18 cellular contexts compared by ENCODE assay signal in genomic region chr11:282630-283360, GRCh38. TPM values are rescaled to one million over a fixed set of nuclear protein-coding genes. Genes with fewer than 3 reads are reported as not detected.
DNase-seq lines count a peak whose midpoint lies in the region; ATAC-seq, FAIRE-seq and TF ChIP-seq lines count a peak whose summit lies in the region.
"Had no signal": no experiment of that assay in that cellular context is flagged by ENCODE, and none has a peak within 500 bp of the region (broad histone marks: within the 10 kb centered on the region; RNA-seq: fewer than 3 reads in every experiment).

No MANE protein-coding gene starts in this region.

- no peak for TF ChIP-seq CTCF in SK-N-SH (IDR thresholded peaks at IDR 0.05)
- TF ChIP-seq CTCF in K562 (IDR thresholded peaks at IDR 0.05 in 2 of 3, conservative IDR thresholded peaks at IDR 0.05 in 1 of 3; ENCODE audit: insufficient read depth in 2 of 3, low read depth in 1 of 3, low read length in 3 of 3), result no peak
- no peak for TF ChIP-seq CTCF in neural crest cell (conservative IDR thresholded peaks at IDR 0.05)

- H3K79me2 ChIP-seq in SK-N-SH (ENCODE audit: insufficient read depth) (no peaks in the 10 kb centered on the region), K562 (ENCODE audit: control insufficient read depth, insufficient read depth, low read length) (peaks cover 9% of the 10 kb centered on the region)

- H3K27me3 Mint-ChIP-seq in neural crest cell (ENCODE audit: low read depth), result peaks cover 7% of the 10 kb centered on the region

- no peak for ATAC-seq in SK-N-SH treated with all-trans-retinoic acid at 6 μM for 48 hours
- ATAC-seq in K562, result no peak
- no peak for ATAC-seq in GM21447 (IDR thresholded peaks at IDR 0.05; ENCODE audit: unreplicated experiment)
- ATAC-seq: Right ventricle myocardium inferior had no signal

- POLR2A ChIA-PET in SK-N-SH (lab: Yijun Ruan, JAX), result no interaction called here
- POLR2A ChIA-PET in K562 (lab: Yijun Ruan, JAX), result interaction anchor here (1.0 to 1.4 kb wide), 5 partner anchors 10 to 76 kb away, joined by 3 to 5 read pairs (median 3); partner anchors contain the start of genes BET1L and RIC8A

- H3K4me2 ChIP-seq in SK-N-SH (no peak overlapping the region), K562 (ENCODE audit: insufficient read depth, low read length) (no peak overlapping the region)
- H3K4me2 ChIP-seq: smooth muscle cell had no signal

- TF ChIP-seq EP300 in SK-N-SH (IDR thresholded peaks at IDR 0.05; ENCODE audit: borderline replicate concordance in 1 of 2, low read depth in 1 of 2, low read length in 1 of 2), result no peak
- TF ChIP-seq EP300 in K562 (IDR thresholded peaks at IDR 0.05; ENCODE audit: low read length), result no peak

- peaks cover 51% of the 10 kb centered on the region for H3K27me3 ChIP-seq in SK-N-SH (ENCODE audit: insufficient read depth)
- no peaks in the 10 kb centered on the region for H3K27me3 ChIP-seq in K562 (ENCODE audit: control insufficient read depth in 2 of 2, insufficient read depth in 2 of 2, low read length in 2 of 2)

- H3K9me3 ChIP-seq in SK-N-SH (no peaks in the 10 kb centered on the region), K562 (replicated peaks; ENCODE audit: control insufficient read depth, insufficient read depth, low read depth, low read length) (no peaks in the 10 kb centered on the region; the same call in 1 of the 2 replicates)
- H3K9me3 ChIP-seq: thoracic aorta had no signal

- intact Hi-C loops in K562 (cut with micrococcal nuclease), result no loop called here

- H3K36me3 ChIP-seq in SK-N-SH (replicated peaks in 1 of 2; ENCODE audit: control insufficient read depth in 1 of 2, insufficient read depth in 2 of 2, low read length in 1 of 2) (no peaks in the 10 kb centered on the region), K562 (ENCODE audit: control insufficient read depth, insufficient read depth, low read length) (peaks cover 3% of the 10 kb centered on the region; the same call in 1 of the 3 replicates)
- H3K36me3 ChIP-seq: thoracic aorta, WERI-Rb-1 had no signal

- peaks cover 16% of the 10 kb centered on the region for H3K4me1 Mint-ChIP-seq in neural crest cell

- H3F3A ChIP-seq in SK-N-SH (replicated peaks; ENCODE audit: insufficient read depth), result no peaks in the 10 kb centered on the region

- H3K36me3 Mint-ChIP-seq in neural crest cell (ENCODE audit: low read depth), result no peaks in the 10 kb centered on the region

- no peak for FAIRE-seq in H54 (lab: Jason Lieb, UNC)
- no peak for FAIRE-seq in K562 (lab: Jason Lieb, UNC)
- FAIRE-seq: D721Med had no signal

- DNase-seq in SK-N-SH (peak; percentile 40), H54 (ENCODE audit: insufficient read length, low spot score) (peak; percentile 75), K562 (ENCODE audit: extremely low read depth in 1 of 4, low spot score in 3 of 4) (no peak), neural crest cell (ENCODE audit: low read depth, low spot score) (no peak), amygdala (lab: John Stamatoyannopoulos, UW) (no peak), occipital lobe (lab: John Stamatoyannopoulos, UW) (no peak)
- DNase-seq: caudate nucleus, NCI-H2107, WERI-Rb-1 had no signal

- H2AFZ ChIP-seq in SK-N-SH (ENCODE audit: low read depth) (no peak overlapping the region), K562 (ENCODE audit: low read depth, low read length) (no peak overlapping the region)

- H4K20me1 ChIP-seq in SK-N-SH (ENCODE audit: insufficient read depth), result no peaks in the 10 kb centered on the region
- H4K20me1 ChIP-seq in K562 (replicated peaks; ENCODE audit: control insufficient read depth, insufficient read depth, low read length), result no peaks in the 10 kb centered on the region

- TF ChIP-seq RAD21 in SK-N-SH (IDR thresholded peaks at IDR 0.05; ENCODE audit: low read length) (no peak), K562 (CRISPR knock-in tag; conservative IDR thresholded peaks at IDR 0.05 in 1 of 2, IDR thresholded peaks at IDR 0.05 in 1 of 2) (no peak)

- peak overlapping the region; percentile 83 for H3K27ac Mint-ChIP-seq in neural crest cell (ENCODE audit: unreplicated experiment)

- no peaks in the 10 kb centered on the region for H3K9me2 ChIP-seq in SK-N-SH

- H3K4me1 ChIP-seq in SK-N-SH (ENCODE audit: control insufficient read depth in 1 of 2, insufficient read depth in 2 of 2, low read depth in 1 of 2, low read length in 1 of 2), result peaks cover 0 to under 1% of the 10 kb centered on the region in 2 experiments; a peak in 1 of 4 replicates
- H3K4me1 ChIP-seq in K562 (replicated peaks in 1 of 2; ENCODE audit: control insufficient read depth in 2 of 2, insufficient read depth in 2 of 2, low read length in 2 of 2), result peaks cover 19 to 71% of the 10 kb centered on the region in 2 experiments

- CTCF ChIA-PET in SK-N-SH (lab: Yijun Ruan, JAX), result interaction anchor here (1.4 to 1.9 kb wide), 2 partner anchors 8 to 32 kb away, joined by 6 to 9 read pairs; no protein-coding TSS in a partner anchor
- CTCF ChIA-PET in K562 (lab: Yijun Ruan, JAX; ENCODE audit: low intra/inter-chr PET ratio), result no interaction called here

- no peak overlapping the region for H3K4me3 Mint-ChIP-seq in neural crest cell

- no peak for TF ChIP-seq POLR2A in H54 (IDR thresholded peaks at IDR 0.05; ENCODE audit: low read depth, low read length)
- no peak for TF ChIP-seq POLR2A in K562 (conservative IDR thresholded peaks at IDR 0.05)

- no peaks in the 10 kb centered on the region for H3K9me3 Mint-ChIP-seq in neural crest cell

- in situ Hi-C loops in K562 (cut with MboI), result no loop called here

- WGBS in SK-N-SH (ENCODE audit: low lambda C conversion rate), result 40% methylated on average over 12 of the region's 13 CpGs
- 54% methylated on average over 11 of the region's 13 CpGs for WGBS in K562 (ENCODE audit: insufficient coverage, low coverage, missing lambda C conversion rate)

- H3K4me3 ChIP-seq in SK-N-SH (ENCODE audit: low read depth in 2 of 2, low read length in 1 of 2), result no peak overlapping the region
- no peak overlapping the region for H3K4me3 ChIP-seq in K562
- H3K4me3 ChIP-seq: smooth muscle cell, thoracic aorta had no signal

- no peak overlapping the region for H3K9ac ChIP-seq in SK-N-SH
- peak overlapping the region in 1 of 2 experiments; percentile 75; a peak in 2 of 4 replicates for H3K9ac ChIP-seq in K562 (ENCODE audit: insufficient read depth in 1 of 2, low read depth in 2 of 2, low read length in 2 of 2)

- no TSS peak for BruUV-seq in K562 (replicated peaks; lab: Mats Ljungman, UMichigan)

- H3K27ac ChIP-seq in SK-N-SH (ENCODE audit: low read depth in 2 of 2, low read length in 1 of 2) (no peak overlapping the region), K562 (ENCODE audit: extremely low read depth, low read depth, low read length) (0 out of 3 replicates have a peak overlapping the region, but pooled peaks have one; percentile 36)
- H3K27ac ChIP-seq: thoracic aorta, WERI-Rb-1 had no signal

- no peaks in the 10 kb centered on the region for H3K9me1 ChIP-seq in K562 (ENCODE audit: control insufficient read depth, insufficient read depth, low read length)

RNA-seq across cellular contexts. Expression of gene NLRP6, which starts 4.6 kb away (rescaled TPM):
- polyA plus RNA-seq in SK-N-SH (2012; rRNA removed) (not detected in 2 replicates), K562 (2011; rRNA removed) (0.03 TPM in 1 of 2 replicates, not detected in the other), K562 (2014; fragmentation: Illumina TruSeq; extraction: Trizol) (not detected in 2 replicates), K562 (2014; fragmentation: Nextera tagmentation; extraction: Ambion mirVana) (not detected), K562 (2014; rRNA removed) (0.15 and 0.16 TPM in 2 replicates)
- not detected in 2 replicates for polyA plus RNA-seq in SK-N-SH (2012; cell fraction: cytosol; rRNA removed)
- polyA plus RNA-seq in SK-N-SH (2012; cell fraction: nucleus; rRNA removed), result 0.05 TPM in 1 of 2 replicates, not detected in the other
- 0.51 TPM in 1 of 2 replicates, not detected in the other for total RNA-seq in K562 (2011; cell fraction: chromatin; rRNA removed; ENCODE audit: low replicate concordance)
- 0.26 and 0.67 TPM in 2 replicates for total RNA-seq in K562 (2011; cell fraction: nucleolus; rRNA removed)
- total RNA-seq in K562 (2011; cell fraction: nucleoplasm; rRNA removed), result 0.22 and 0.46 TPM in 2 replicates
- total RNA-seq in K562 (2014; rRNA removed) (0.08 and 0.14 TPM in 2 replicates), K562 (2014; rRNA removed; fragmentation: Illumina TruSeq; extraction: Trizol) (not detected in 2 replicates), K562 (2015; rRNA removed; fragmentation: Illumina TruSeq; extraction: Trizol) (not detected in 2 replicates), K562 (2021) (0.18 TPM in 1 of 2 replicates, not detected in the other), neural crest cell (not detected in 2 replicates), occipital lobe (not detected)
- 0.03 TPM in 1 of 2 replicates, not detected in the other for polyA plus RNA-seq in K562 (2011; cell fraction: cytosol; rRNA removed)
- polyA plus RNA-seq in K562 (2011; cell fraction: nucleus; rRNA removed), result 0.06 TPM in 2 replicates
- polyA plus RNA-seq in K562 (2012), result 0.42 and 0.73 TPM in 2 replicates
- not detected in 2 replicates for polyA minus RNA-seq in K562 (2011; rRNA and poly(A)+ RNA removed)
- polyA minus RNA-seq in K562 (2011; cell fraction: cytosol; rRNA and poly(A)+ RNA removed), result not detected in 2 replicates
- 0.11 TPM in 1 of 2 replicates, not detected in the other for polyA minus RNA-seq in K562 (2011; cell fraction: nucleus; rRNA and poly(A)+ RNA removed)
- total RNA-seq: A172, HT-29, smooth muscle cell had no signal
- polyA plus RNA-seq: neural cell, smooth muscle cell had no signal

RNA-seq across cellular contexts. Expression of gene PGGHG, which starts 6.1 kb away (rescaled TPM):
- 19.9 and 26.5 TPM in 2 replicates for polyA plus RNA-seq in SK-N-SH (2012; rRNA removed)
- 1.5 and 2.6 TPM in 2 replicates for polyA plus RNA-seq in SK-N-SH (2012; cell fraction: cytosol; rRNA removed)
- 251 and 265 TPM in 2 replicates for polyA plus RNA-seq in SK-N-SH (2012; cell fraction: nucleus; rRNA removed)
- total RNA-seq in K562 (2011; cell fraction: chromatin; rRNA removed; ENCODE audit: low replicate concordance), result 121 and 331 TPM in 2 replicates
- total RNA-seq in K562 (2011; cell fraction: nucleolus; rRNA removed), result 233 and 250 TPM in 2 replicates
- 139 and 152 TPM in 2 replicates for total RNA-seq in K562 (2011; cell fraction: nucleoplasm; rRNA removed)
- total RNA-seq in K562 (2014; rRNA removed), result 25.7 and 34.3 TPM in 2 replicates
- 3.3 and 5.1 TPM in 2 replicates for total RNA-seq in K562 (2014; rRNA removed; fragmentation: Illumina TruSeq; extraction: Trizol)
- total RNA-seq in K562 (2015; rRNA removed; fragmentation: Illumina TruSeq; extraction: Trizol), result 13.8 and 15.2 TPM in 2 replicates
- total RNA-seq in K562 (2021), result 55.9 and 73.1 TPM in 2 replicates
- 18.1 and 48.0 TPM in 2 replicates for polyA plus RNA-seq in K562 (2011; rRNA removed)
- 11.1 and 18.3 TPM in 2 replicates for polyA plus RNA-seq in K562 (2011; cell fraction: cytosol; rRNA removed)
- polyA plus RNA-seq in K562 (2011; cell fraction: nucleus; rRNA removed), result 636 and 650 TPM in 2 replicates
- 54.9 and 131 TPM in 2 replicates for polyA plus RNA-seq in K562 (2012)
- 18.3 and 23.2 TPM in 2 replicates for polyA plus RNA-seq in K562 (2014; fragmentation: Illumina TruSeq; extraction: Trizol)
- polyA plus RNA-seq in K562 (2014; fragmentation: Nextera tagmentation; extraction: Ambion mirVana), result under 1 TPM; 0.38 to 0.84 TPM
- polyA plus RNA-seq in K562 (2014; rRNA removed), result 74.2 and 85.1 TPM in 2 replicates
- polyA minus RNA-seq in K562 (2011; rRNA and poly(A)+ RNA removed), result 2.3 TPM in 2 replicates
- 4.9 and 8.6 TPM in 2 replicates for polyA minus RNA-seq in K562 (2011; cell fraction: cytosol; rRNA and poly(A)+ RNA removed)
- 43.4 and 50.0 TPM in 2 replicates for polyA minus RNA-seq in K562 (2011; cell fraction: nucleus; rRNA and poly(A)+ RNA removed)
- total RNA-seq in neural crest cell, result 23.2 and 25.1 TPM in 2 replicates
- total RNA-seq in occipital lobe, result 1.4 TPM

RNA-seq across cellular contexts. Expression of gene IFITM5, which starts 16.5 kb away (rescaled TPM):
- not detected in 2 replicates for polyA plus RNA-seq in SK-N-SH (2012; rRNA removed)
- polyA plus RNA-seq in SK-N-SH (2012; cell fraction: cytosol; rRNA removed), result not detected in 2 replicates
- not detected in 2 replicates for polyA plus RNA-seq in SK-N-SH (2012; cell fraction: nucleus; rRNA removed)
- not detected in 2 replicates for total RNA-seq in K562 (2011; cell fraction: chromatin; rRNA removed; ENCODE audit: low replicate concordance)
- not detected in 2 replicates for total RNA-seq in K562 (2011; cell fraction: nucleolus; rRNA removed)
- not detected in 2 replicates for total RNA-seq in K562 (2011; cell fraction: nucleoplasm; rRNA removed)
- total RNA-seq in K562 (2014; rRNA removed), result not detected in 2 replicates
- total RNA-seq in K562 (2014; rRNA removed; fragmentation: Illumina TruSeq; extraction: Trizol), result not detected in 2 replicates
- not detected in 2 replicates for total RNA-seq in K562 (2015; rRNA removed; fragmentation: Illumina TruSeq; extraction: Trizol)
- total RNA-seq in K562 (2021), result not detected in 2 replicates
- polyA plus RNA-seq in K562 (2011; rRNA removed), result not detected in 2 replicates
- not detected in 2 replicates for polyA plus RNA-seq in K562 (2011; cell fraction: cytosol; rRNA removed)
- not detected in 2 replicates for polyA plus RNA-seq in K562 (2011; cell fraction: nucleus; rRNA removed)
- not detected in 2 replicates for polyA plus RNA-seq in K562 (2012)
- polyA plus RNA-seq in K562 (2014; fragmentation: Illumina TruSeq; extraction: Trizol), result not detected in 2 replicates
- not detected for polyA plus RNA-seq in K562 (2014; fragmentation: Nextera tagmentation; extraction: Ambion mirVana)
- 0.19 TPM in 1 of 2 replicates, not detected in the other for polyA plus RNA-seq in K562 (2014; rRNA removed)
- polyA minus RNA-seq in K562 (2011; rRNA and poly(A)+ RNA removed), result not detected in 2 replicates
- polyA minus RNA-seq in K562 (2011; cell fraction: cytosol; rRNA and poly(A)+ RNA removed), result not detected in 2 replicates
- polyA minus RNA-seq in K562 (2011; cell fraction: nucleus; rRNA and poly(A)+ RNA removed), result not detected in 2 replicates
- total RNA-seq in neural crest cell, result not detected in 2 replicates
- not detected for total RNA-seq in occipital lobe
- total RNA-seq: A172, HT-29, Right ventricle myocardium inferior, smooth muscle cell, thoracic aorta had no signal
- polyA plus RNA-seq: neural cell, smooth muscle cell had no signal

RNA-seq across cellular contexts. Expression of gene IFITM2, which starts 24.8 kb away (rescaled TPM):
- polyA plus RNA-seq in SK-N-SH (2012; rRNA removed) (398 and 518 TPM in 2 replicates), K562 (2011; rRNA removed) (205 and 655 TPM in 2 replicates), K562 (2014; fragmentation: Illumina TruSeq; extraction: Trizol) (472 and 547 TPM in 2 replicates), K562 (2014; fragmentation: Nextera tagmentation; extraction: Ambion mirVana) (1,000 to 10,000 TPM; 3,629 to 4,872 TPM), K562 (2014; rRNA removed) (255 and 328 TPM in 2 replicates)
- 239 and 341 TPM in 2 replicates for polyA plus RNA-seq in SK-N-SH (2012; cell fraction: cytosol; rRNA removed)
- polyA plus RNA-seq in SK-N-SH (2012; cell fraction: nucleus; rRNA removed), result 92.5 and 106 TPM in 2 replicates
- 6.5 and 20.8 TPM in 2 replicates for total RNA-seq in K562 (2011; cell fraction: chromatin; rRNA removed; ENCODE audit: low replicate concordance)
- 47.0 and 138 TPM in 2 replicates for total RNA-seq in K562 (2011; cell fraction: nucleolus; rRNA removed)
- total RNA-seq in K562 (2011; cell fraction: nucleoplasm; rRNA removed), result 31.5 and 44.9 TPM in 2 replicates
- total RNA-seq in K562 (2014; rRNA removed) (52.8 and 187 TPM in 2 replicates), K562 (2014; rRNA removed; fragmentation: Illumina TruSeq; extraction: Trizol) (137 and 145 TPM in 2 replicates), K562 (2015; rRNA removed; fragmentation: Illumina TruSeq; extraction: Trizol) (290 and 356 TPM in 2 replicates), K562 (2021) (693 and 698 TPM in 2 replicates), neural crest cell (55.0 and 67.2 TPM in 2 replicates), occipital lobe (1.6 TPM)
- polyA plus RNA-seq in K562 (2011; cell fraction: cytosol; rRNA removed), result 600 and 1,150 TPM in 2 replicates
- polyA plus RNA-seq in K562 (2011; cell fraction: nucleus; rRNA removed), result 59.9 and 198 TPM in 2 replicates
- polyA plus RNA-seq in K562 (2012), result 488 and 506 TPM in 2 replicates
- 69.9 and 190 TPM in 2 replicates for polyA minus RNA-seq in K562 (2011; rRNA and poly(A)+ RNA removed)
- 143 and 401 TPM in 2 replicates for polyA minus RNA-seq in K562 (2011; cell fraction: cytosol; rRNA and poly(A)+ RNA removed)
- polyA minus RNA-seq in K562 (2011; cell fraction: nucleus; rRNA and poly(A)+ RNA removed), result 14.8 and 71.3 TPM in 2 replicates
- polyA plus RNA-seq: neural cell had no signal

RNA-seq across cellular contexts. Expression of gene IFITM1, which starts 31.0 kb away (rescaled TPM):
- polyA plus RNA-seq in SK-N-SH (2012; rRNA removed) (15.3 and 19.4 TPM in 2 replicates), K562 (2011; rRNA removed) (900 and 1,311 TPM in 2 replicates), K562 (2014; fragmentation: Illumina TruSeq; extraction: Trizol) (1,966 and 1,984 TPM in 2 replicates), K562 (2014; fragmentation: Nextera tagmentation; extraction: Ambion mirVana) (1,000 to 10,000 TPM; 4,252 to 5,579 TPM), K562 (2014; rRNA removed) (974 and 999 TPM in 2 replicates)
- polyA plus RNA-seq in SK-N-SH (2012; cell fraction: cytosol; rRNA removed), result 10.6 and 12.6 TPM in 2 replicates
- polyA plus RNA-seq in SK-N-SH (2012; cell fraction: nucleus; rRNA removed), result 4.7 and 8.8 TPM in 2 replicates
- 394 and 929 TPM in 2 replicates for total RNA-seq in K562 (2011; cell fraction: chromatin; rRNA removed; ENCODE audit: low replicate concordance)
- total RNA-seq in K562 (2011; cell fraction: nucleolus; rRNA removed), result 1,445 and 1,483 TPM in 2 replicates
- total RNA-seq in K562 (2011; cell fraction: nucleoplasm; rRNA removed), result 1,061 and 1,262 TPM in 2 replicates
- total RNA-seq in K562 (2014; rRNA removed) (793 and 818 TPM in 2 replicates), K562 (2014; rRNA removed; fragmentation: Illumina TruSeq; extraction: Trizol) (572 and 787 TPM in 2 replicates), K562 (2015; rRNA removed; fragmentation: Illumina TruSeq; extraction: Trizol) (979 and 985 TPM in 2 replicates), K562 (2021) (691 and 717 TPM in 2 replicates), neural crest cell (2.0 and 2.3 TPM in 2 replicates), occipital lobe (6.9 TPM)
- polyA plus RNA-seq in K562 (2011; cell fraction: cytosol; rRNA removed), result 2,724 and 2,737 TPM in 2 replicates
- 780 and 1,049 TPM in 2 replicates for polyA plus RNA-seq in K562 (2011; cell fraction: nucleus; rRNA removed)
- 1,084 and 1,212 TPM in 2 replicates for polyA plus RNA-seq in K562 (2012)
- 752 and 801 TPM in 2 replicates for polyA minus RNA-seq in K562 (2011; rRNA and poly(A)+ RNA removed)
- 577 and 662 TPM in 2 replicates for polyA minus RNA-seq in K562 (2011; cell fraction: cytosol; rRNA and poly(A)+ RNA removed)
- polyA minus RNA-seq in K562 (2011; cell fraction: nucleus; rRNA and poly(A)+ RNA removed), result 139 and 266 TPM in 2 replicates

Comparison
In these comparisons a context has a peak if more than half of its experiments do, and no peak if none do; other contexts are left out.
1. DNase-seq: peak in SK-N-SH (single experiment) and H54 (single experiment); none in K562 (0 of 4), neural crest cell (single experiment), amygdala (0 of 56) and occipital lobe (single experiment).